16 cellular contexts compared by ENCODE assay signal in the genomic region with DNA sequence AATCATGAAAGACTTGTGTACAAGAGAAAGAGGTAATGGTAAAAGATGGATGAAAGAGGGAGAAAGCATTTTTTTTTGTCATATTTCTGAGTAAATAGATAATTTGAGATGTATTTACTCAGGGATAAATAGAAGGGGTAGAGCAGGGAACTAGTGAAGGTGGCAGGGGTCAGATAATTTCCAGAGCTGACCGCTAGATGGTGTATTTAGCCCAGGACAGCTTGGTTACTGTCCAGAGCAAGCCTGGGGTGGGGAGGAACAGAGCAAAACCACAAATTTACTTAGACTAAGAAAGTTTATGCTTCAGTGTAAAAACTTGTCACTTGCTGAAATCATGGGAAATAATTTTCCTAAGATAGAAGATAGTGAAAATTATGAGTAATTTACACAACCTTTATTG.
DNase-seq lines count a peak whose midpoint lies in the region; ATAC-seq and TF ChIP-seq lines count a peak whose summit lies in the region.
"Had no signal": no experiment of that assay in that cellular context is flagged by ENCODE, and none has a peak within 500 bp of the region (broad histone marks: within the 10 kb centered on the region; RNA-seq: fewer than 3 reads in every experiment).

No MANE protein-coding gene starts in this region.

- no peaks in the 10 kb centered on the region for H3F3A ChIP-seq in OCI-LY1 (ENCODE audit: insufficient read depth, low read length)

- TF ChIP-seq CTCF in OCI-LY1 (IDR thresholded peaks at IDR 0.05; ENCODE audit: low read length) = peak; percentile 52
- TF ChIP-seq CTCF in chondrocyte (IDR thresholded peaks at IDR 0.05) = peak; percentile 34
- peak; percentile 33 for TF ChIP-seq CTCF in type B pancreatic cell (conservative IDR thresholded peaks at IDR 0.05)

- peaks cover 12% of the 10 kb centered on the region; the same call in 1 of the 2 replicates for H3K9me3 ChIP-seq in OCI-LY1 (ENCODE audit: low read length)
- H3K9me3 ChIP-seq: SJSA1 had no signal

- H3K27ac ChIP-seq in OCI-LY1 (ENCODE audit: low read depth, low read length, poor library complexity, severe bottlenecking) = no peak overlapping the region
- H3K27ac ChIP-seq: psoas muscle, SJSA1 had no signal

- H2AFZ ChIP-seq in OCI-LY1 (ENCODE audit: low read length) = no peak overlapping the region

- H4K20me1 ChIP-seq in OCI-LY1 (ENCODE audit: insufficient read depth, low read length) = no peaks in the 10 kb centered on the region

- DNase-seq in stimulated activated naive CD8-positive, alpha-beta T cell treated with anti-CD3 and anti-CD28 coated beads, Interleukin-15, Interleukin-2, amounts not matched to agents 100 U/mL and 50 U/mL, for 24 hours = no peak
- DNase-seq in chondrocyte (ENCODE audit: low spot score) (no peak), type B pancreatic cell (ENCODE audit: extremely low spot score, unreplicated experiment) (no peak), globus pallidus (ENCODE audit: low spot score) (no peak)
- DNase-seq: activated T-cell treated with anti-CD3 and anti-CD28 coated beads, Interleukin-2, amount 50 U/mL, for 4 hours; hypothalamus; NCI-H1048; psoas muscle; stimulated activated CD4-positive, alpha-beta T cell treated with anti-CD3 and anti-CD28 coated beads, Interleukin-2, amount 100 ng/mL, for 48 hours; stimulated activated naive B cell treated with anti-CD40 and anti-IgM and Interleukin-4, amounts not matched to agents 10 μg/mL and 1 μg/mL and 100 μg/mL, for 72 hours had no signal

- no peaks in the 10 kb centered on the region for H3K27me3 ChIP-seq in OCI-LY1 (ENCODE audit: insufficient read depth, low read length)
- H3K27me3 ChIP-seq: SJSA1 had no signal

- peaks cover 5% of the 10 kb centered on the region for H3K36me3 Mint-ChIP-seq in stimulated activated naive CD8-positive, alpha-beta T cell treated with anti-CD3 and anti-CD28 coated beads, Interleukin-15, Interleukin-2, amounts not matched to agents 100 ng/mL and 50 ng/mL, for 24 hours (ENCODE audit: low read depth)
- H3K36me3 Mint-ChIP-seq in chondrocyte (ENCODE audit: low read depth) = peaks cover 2% of the 10 kb centered on the region
- peaks cover 3% of the 10 kb centered on the region for H3K36me3 Mint-ChIP-seq in type B pancreatic cell
- H3K36me3 Mint-ChIP-seq: stimulated activated naive B cell treated with anti-CD40 and anti-IgM and Interleukin-4, amounts not matched to agents 10 μg/mL and 1 μg/mL and 100 μg/mL, for 72 hours had no signal

- H3K27me3 Mint-ChIP-seq in stimulated activated naive CD8-positive, alpha-beta T cell treated with anti-CD3 and anti-CD28 coated beads, Interleukin-15, Interleukin-2, amounts not matched to agents 100 ng/mL and 50 ng/mL, for 24 hours = no peaks in the 10 kb centered on the region
- H3K27me3 Mint-ChIP-seq in chondrocyte (ENCODE audit: low read depth) (peaks cover 2% of the 10 kb centered on the region), type B pancreatic cell (peaks cover 3% of the 10 kb centered on the region)
- H3K27me3 Mint-ChIP-seq: stimulated activated naive B cell treated with anti-CD40 and anti-IgM and Interleukin-4, amounts not matched to agents 10 μg/mL and 1 μg/mL and 100 μg/mL, for 72 hours had no signal

- H3K27ac Mint-ChIP-seq in stimulated activated naive CD8-positive, alpha-beta T cell treated with anti-CD3 and anti-CD28 coated beads, Interleukin-15, Interleukin-2, amounts not matched to agents 100 ng/mL and 50 ng/mL, for 24 hours = peak overlapping the region; percentile 53
- H3K27ac Mint-ChIP-seq in chondrocyte (ENCODE audit: unreplicated experiment) (no peak overlapping the region), type B pancreatic cell (no peak overlapping the region)
- H3K27ac Mint-ChIP-seq: stimulated activated naive B cell treated with anti-CD40 and anti-IgM and Interleukin-4, amounts not matched to agents 10 μg/mL and 1 μg/mL and 100 μg/mL, for 72 hours had no signal

- H3K9me2 ChIP-seq in OCI-LY1 (ENCODE audit: low read depth, low read length) = no peaks in the 10 kb centered on the region

- H3K36me3 ChIP-seq in OCI-LY1 (ENCODE audit: insufficient read depth, low read length) = no peaks in the 10 kb centered on the region
- H3K36me3 ChIP-seq: SJSA1 had no signal

- H3K4me1 ChIP-seq in OCI-LY1 (ENCODE audit: insufficient read depth, low read length, severe bottlenecking) = no peaks in the 10 kb centered on the region
- H3K4me1 ChIP-seq: psoas muscle, SJSA1 had no signal

- H3K9me3 Mint-ChIP-seq in stimulated activated naive CD8-positive, alpha-beta T cell treated with anti-CD3 and anti-CD28 coated beads, Interleukin-15, Interleukin-2, amounts not matched to agents 100 ng/mL and 50 ng/mL, for 24 hours = peaks cover 13% of the 10 kb centered on the region
- H3K9me3 Mint-ChIP-seq in chondrocyte (ENCODE audit: low read depth) (peaks cover 14% of the 10 kb centered on the region), type B pancreatic cell (peaks cover 4% of the 10 kb centered on the region)

- no peak overlapping the region for H3K4me3 Mint-ChIP-seq in stimulated activated naive CD8-positive, alpha-beta T cell treated with anti-CD3 and anti-CD28 coated beads, Interleukin-15, Interleukin-2, amounts not matched to agents 100 ng/mL and 50 ng/mL, for 24 hours
- no peak overlapping the region for H3K4me3 Mint-ChIP-seq in chondrocyte (ENCODE audit: unreplicated experiment)
- H3K4me3 Mint-ChIP-seq in type B pancreatic cell = no peak overlapping the region
- H3K4me3 Mint-ChIP-seq: activated T-cell treated with anti-CD3 and anti-CD28 coated beads, Interleukin-2, amount 50 U/mL, for 4 hours; stimulated activated naive B cell treated with anti-CD40 and anti-IgM and Interleukin-4, amounts not matched to agents 10 μg/mL and 1 μg/mL and 100 μg/mL, for 72 hours had no signal

- H3K9ac ChIP-seq in OCI-LY1 (ENCODE audit: low read length) = no peak overlapping the region

- H3K79me2 ChIP-seq in OCI-LY1 (ENCODE audit: insufficient read depth, low read length) = no peaks in the 10 kb centered on the region

- H3K4me1 Mint-ChIP-seq in stimulated activated naive CD8-positive, alpha-beta T cell treated with anti-CD3 and anti-CD28 coated beads, Interleukin-15, Interleukin-2, amounts not matched to agents 100 ng/mL and 50 ng/mL, for 24 hours (ENCODE audit: low read depth) = peaks cover 42% of the 10 kb centered on the region
- H3K4me1 Mint-ChIP-seq in chondrocyte (ENCODE audit: low read depth) = no peaks in the 10 kb centered on the region
- no peaks in the 10 kb centered on the region for H3K4me1 Mint-ChIP-seq in type B pancreatic cell (ENCODE audit: unreplicated experiment)
- H3K4me1 Mint-ChIP-seq: stimulated activated naive B cell treated with anti-CD40 and anti-IgM and Interleukin-4, amounts not matched to agents 10 μg/mL and 1 μg/mL and 100 μg/mL, for 72 hours had no signal

- no peak overlapping the region for H3K4me3 ChIP-seq in OCI-LY1 (ENCODE audit: low read depth, low read length, poor library complexity, severe bottlenecking)
- H3K4me3 ChIP-seq: psoas muscle, SJSA1 had no signal

- no peak for ATAC-seq in stimulated activated naive CD8-positive, alpha-beta T cell treated with anti-CD3 and anti-CD28 coated beads, Interleukin-15, Interleukin-2, amounts not matched to agents 100 U/mL and 50 U/mL, for 24 hours
- ATAC-seq in GM21619 (IDR thresholded peaks at IDR 0.05; ENCODE audit: unreplicated experiment) = no peak
- ATAC-seq in GM19455 (IDR thresholded peaks at IDR 0.05; ENCODE audit: unreplicated experiment) = no peak
- ATAC-seq: activated CD4-positive, CD25-positive, alpha-beta regulatory T cell treated with anti-CD3 and anti-CD28 coated beads, Interleukin-2, amount 50 U/mL, for 24 hours; activated T-cell treated with anti-CD3 and anti-CD28 coated beads, Interleukin-2, amount 50 U/mL, for 4 hours; psoas muscle; stimulated activated naive B cell treated with anti-CD40 and anti-IgM and Interleukin-4, amounts not matched to agents 10 μg/mL and 1 μg/mL and 100 μg/mL, for 72 hours had no signal

- H3K4me2 ChIP-seq in OCI-LY1 (ENCODE audit: low read length) = no peak overlapping the region
